ENCODE assay signal across 36 cellular contexts in genomic region chr7:143096146-143096545, GRCh38. TPM values are rescaled to one million over a fixed set of nuclear protein-coding genes. Genes with fewer than 3 reads are reported as not detected.
"Had no signal": no experiment of that assay in that cellular context is flagged by ENCODE, and none has a peak within 500 bp of the region (broad histone marks: within the 10 kb centered on the region; RNA-seq: fewer than 3 reads in every experiment).

No MANE protein-coding gene starts in this region.

- H3K4me1 ChIP-seq: adrenal gland, body of pancreas, breast epithelium had no signal

- DNase-seq: activated B cell treated with CpG ODN at 0.5 μM for 24 hours; activated CD4-positive, alpha-beta memory T cell treated with anti-CD3 and anti-CD28 coated beads for 36 hours; activated CD4-positive, alpha-beta T cell treated with anti-CD3 and anti-CD28 coated beads for 4 hours; activated CD4-positive, alpha-beta T cell treated with anti-CD3 and anti-CD28 coated beads, Interleukin-2, amount 10 ng/mL, durations not matched to agents 24 days and 14 days; activated CD4-positive, alpha-beta T cell treated with anti-CD3 and anti-CD28 coated beads, Interleukin-2, amount 50 U/mL, for 1 hour; activated CD4-positive, alpha-beta T cell treated with anti-CD3 and anti-CD28 coated beads, Interleukin-2, amount 50 U/mL, for 4 hours; activated CD4-positive, CD25-positive, alpha-beta regulatory T cell treated with anti-CD3 and anti-CD28 coated beads, Interleukin-2, amount 50 U/mL, for 72 hours; activated CD8-positive, alpha-beta memory T cell treated with anti-CD3 and anti-CD28 coated beads, Interleukin-2, amount 50 U/mL, for 4 hours; activated CD8-positive, alpha-beta T cell treated with anti-CD3 and anti-CD28 coated beads for 36 hours; activated effector memory CD4-positive, alpha-beta T cell treated with anti-CD3 and anti-CD28 coated beads, Interleukin-2, amount 50 U/mL, for 16 hours; activated gamma-delta T cell treated with Interleukin-2 at 50 U/mL for 16 hours; activated naive CD4-positive, alpha-beta T cell; activated naive CD4-positive, alpha-beta T cell treated with anti-CD3 and anti-CD28 coated beads for 36 hours; activated naive CD4-positive, alpha-beta T cell treated with anti-CD3 and anti-CD28 coated beads, Interleukin-2, amount 50 U/mL, for 16 hours; activated naive CD8-positive, alpha-beta T cell treated with anti-CD3 and anti-CD28 coated beads for 36 hours; activated T-cell treated with anti-CD3 and anti-CD28 coated beads for 4 hours; activated T-cell treated with anti-CD3 and anti-CD28 coated beads, Interleukin-2, amount 50 U/mL, for 1 hour; activated T-cell treated with anti-CD3 and anti-CD28 coated beads, Interleukin-2, amount 50 U/mL, for 4 hours; activated T-cell treated with anti-CD3 and anti-CD28 coated beads, Interleukin-2, amount 50 U/mL, for 72 hours; adrenal gland; amniotic stem cell; aorta; body of pancreas; brain microvascular endothelial cell; central memory CD4-positive, alpha-beta T cell; T-helper 1 cell; T-helper 2 cell; T-helper 9 cell had no signal

- H3K27me3 ChIP-seq: adrenal gland, body of pancreas, brain microvascular endothelial cell, breast epithelium had no signal

- H3K36me3 ChIP-seq: adrenal gland, brain microvascular endothelial cell, breast epithelium had no signal

- H3K27ac ChIP-seq: adrenal gland, body of pancreas, brain microvascular endothelial cell had no signal

- H3K4me3 ChIP-seq: adrenal gland, body of pancreas, breast epithelium had no signal

- ATAC-seq: activated CD8-positive, alpha-beta T cell treated with anti-CD3 and anti-CD28 coated beads for 36 hours; activated naive CD4-positive, alpha-beta T cell treated with anti-CD3 and anti-CD28 coated beads, Interleukin-2, amount 50 U/mL, for 72 hours; activated T-cell treated with anti-CD3 and anti-CD28 coated beads, Interleukin-2, amount 50 U/mL, for 4 hours; activated T-cell treated with anti-CD3 and anti-CD28 coated beads, Interleukin-2, amount 50 U/mL, for 72 hours; activated T-helper 17 cell treated with anti-CD3 and anti-CD28 coated beads, Interleukin-2, amount 50 U/mL, for 72 hours; body of pancreas had no signal

RNA-seq across cellular contexts. Expression of gene PIP, which starts 35.7 kb away (rescaled TPM):
- total RNA-seq: activated B cell treated with CpG ODN at 0.5 μM for 24 hours; activated CD4-positive, alpha-beta memory T cell treated with anti-CD3 and anti-CD28 coated beads for 36 hours; activated CD4-positive, alpha-beta T cell treated with anti-CD3 and anti-CD28 coated beads, Interleukin-2, amount 10 ng/mL, durations not matched to agents 24 days and 14 days; activated CD8-positive, alpha-beta memory T cell treated with anti-CD3 and anti-CD28 coated beads for 36 hours; activated CD8-positive, alpha-beta T cell treated with anti-CD3 and anti-CD28 coated beads for 36 hours; activated naive CD4-positive, alpha-beta T cell treated with anti-CD3 and anti-CD28 coated beads for 36 hours; activated naive CD4-positive, alpha-beta T cell treated with anti-CD3 and anti-CD28 coated beads, Interleukin-2, amount 50 U/mL, for 72 hours; activated naive CD8-positive, alpha-beta T cell treated with anti-CD3 and anti-CD28 coated beads for 36 hours; activated T-cell treated with anti-CD3 and anti-CD28 coated beads, Interleukin-2, amount 50 U/mL, for 4 hours; activated T-cell treated with anti-CD3 and anti-CD28 coated beads, Interleukin-2, amount 50 U/mL, for 72 hours; activated T-helper 1 cell treated with anti-CD3 and anti-CD28 coated beads, Interleukin-12 subunit alpha, Interleukin-12 subunit beta, Interleukin-2, Interleukin-4 antibody, amounts not matched to agents 30 ng/mL and 10 ng/mL and 1 ng/mL, durations not matched to agents 14 hours and 24 hours and 36 hours; activated T-helper 17 cell treated with anti-CD3 and anti-CD28 coated beads, Interleukin-2, amount 50 U/mL, for 72 hours; adrenal gland; aorta; astrocyte; body of pancreas; cardiac septum; cerebellum had no signal
- polyA plus RNA-seq: adrenal gland, aorta had no signal

RNA-seq across cellular contexts. Expression of gene OR6V1, which starts 44.0 kb away (rescaled TPM):
- total RNA-seq: activated B cell treated with CpG ODN at 0.5 μM for 24 hours; activated CD4-positive, alpha-beta memory T cell treated with anti-CD3 and anti-CD28 coated beads for 36 hours; activated CD4-positive, alpha-beta T cell treated with anti-CD3 and anti-CD28 coated beads, Interleukin-2, amount 10 ng/mL, durations not matched to agents 24 days and 14 days; activated CD8-positive, alpha-beta memory T cell treated with anti-CD3 and anti-CD28 coated beads for 36 hours; activated CD8-positive, alpha-beta T cell treated with anti-CD3 and anti-CD28 coated beads for 36 hours; activated naive CD4-positive, alpha-beta T cell treated with anti-CD3 and anti-CD28 coated beads for 36 hours; activated naive CD4-positive, alpha-beta T cell treated with anti-CD3 and anti-CD28 coated beads, Interleukin-2, amount 50 U/mL, for 72 hours; activated naive CD8-positive, alpha-beta T cell treated with anti-CD3 and anti-CD28 coated beads for 36 hours; activated T-cell treated with anti-CD3 and anti-CD28 coated beads, Interleukin-2, amount 50 U/mL, for 4 hours; activated T-cell treated with anti-CD3 and anti-CD28 coated beads, Interleukin-2, amount 50 U/mL, for 72 hours; activated T-helper 1 cell treated with anti-CD3 and anti-CD28 coated beads, Interleukin-12 subunit alpha, Interleukin-12 subunit beta, Interleukin-2, Interleukin-4 antibody, amounts not matched to agents 30 ng/mL and 10 ng/mL and 1 ng/mL, durations not matched to agents 14 hours and 24 hours and 36 hours; activated T-helper 17 cell treated with anti-CD3 and anti-CD28 coated beads, Interleukin-2, amount 50 U/mL, for 72 hours; adrenal gland; aorta; astrocyte; body of pancreas; breast epithelium; cardiac septum; cerebellum had no signal
- polyA plus RNA-seq: adrenal gland, aorta had no signal
